Comparison of ENCODE assay signal across 1 cellular context in the genomic region with DNA sequence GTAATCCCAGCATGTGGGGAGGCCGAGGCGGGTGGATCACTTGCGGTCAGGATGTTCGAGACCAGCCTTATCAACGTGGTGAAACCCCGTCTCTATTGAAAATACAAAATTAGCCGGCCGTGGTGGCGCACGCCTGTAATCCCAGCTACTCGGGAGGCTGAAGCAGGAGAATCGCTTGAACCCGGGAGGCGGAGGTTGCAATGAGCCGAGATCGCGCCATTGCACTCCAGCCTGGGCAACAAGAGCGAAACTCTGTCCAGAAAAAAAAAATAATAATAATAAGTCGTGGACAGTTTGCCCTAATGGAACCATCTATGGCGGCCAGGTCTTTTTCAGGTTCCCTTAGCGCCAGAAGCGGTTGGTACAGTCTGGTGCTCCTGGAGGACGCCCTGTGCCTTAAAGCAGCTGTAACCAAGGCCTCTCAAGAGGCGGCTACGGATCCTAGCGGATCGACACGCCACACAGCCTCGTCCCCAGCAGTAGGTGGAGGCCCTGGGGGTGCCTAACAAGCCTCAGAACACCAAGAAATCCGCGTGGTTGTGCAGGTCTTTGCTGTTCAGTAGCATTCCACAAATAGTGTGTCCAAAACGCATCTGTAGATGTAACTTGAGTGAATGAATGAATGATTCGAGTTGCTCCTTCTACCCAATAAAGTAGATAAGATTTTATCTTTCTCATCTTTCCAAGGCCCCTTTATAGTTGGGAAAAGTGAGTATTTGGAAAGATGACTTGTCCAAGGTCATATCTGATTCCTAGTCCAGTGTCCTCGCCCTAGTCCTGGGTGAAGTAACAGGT.
TF ChIP-seq lines count a peak whose summit lies in the region.

No MANE protein-coding gene starts in this region.

TF ChIP-seq in HCT116, 20 proteins besides CTCF, POLR2A, EP300 and RAD21 (continued from another document):
- TF ChIP-seq, protein P1, sequence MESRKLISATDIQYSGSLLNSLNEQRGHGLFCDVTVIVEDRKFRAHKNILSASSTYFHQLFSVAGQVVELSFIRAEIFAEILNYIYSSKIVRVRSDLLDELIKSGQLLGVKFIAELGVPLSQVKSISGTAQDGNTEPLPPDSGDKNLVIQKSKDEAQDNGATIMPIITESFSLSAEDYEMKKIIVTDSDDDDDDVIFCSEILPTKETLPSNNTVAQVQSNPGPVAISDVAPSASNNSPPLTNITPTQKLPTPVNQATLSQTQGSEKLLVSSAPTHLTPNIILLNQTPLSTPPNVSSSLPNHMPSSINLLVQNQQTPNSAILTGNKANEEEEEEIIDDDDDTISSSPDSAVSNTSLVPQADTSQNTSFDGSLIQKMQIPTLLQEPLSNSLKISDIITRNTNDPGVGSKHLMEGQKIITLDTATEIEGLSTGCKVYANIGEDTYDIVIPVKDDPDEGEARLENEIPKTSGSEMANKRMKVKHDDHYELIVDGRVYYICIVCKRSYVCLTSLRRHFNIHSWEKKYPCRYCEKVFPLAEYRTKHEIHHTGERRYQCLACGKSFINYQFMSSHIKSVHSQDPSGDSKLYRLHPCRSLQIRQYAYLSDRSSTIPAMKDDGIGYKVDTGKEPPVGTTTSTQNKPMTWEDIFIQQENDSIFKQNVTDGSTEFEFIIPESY (IDR thresholded peaks at IDR 0.05; ENCODE audit: extremely low read depth, insufficient replicate concordance, low read length): no peak
- TF ChIP-seq, protein P2, sequence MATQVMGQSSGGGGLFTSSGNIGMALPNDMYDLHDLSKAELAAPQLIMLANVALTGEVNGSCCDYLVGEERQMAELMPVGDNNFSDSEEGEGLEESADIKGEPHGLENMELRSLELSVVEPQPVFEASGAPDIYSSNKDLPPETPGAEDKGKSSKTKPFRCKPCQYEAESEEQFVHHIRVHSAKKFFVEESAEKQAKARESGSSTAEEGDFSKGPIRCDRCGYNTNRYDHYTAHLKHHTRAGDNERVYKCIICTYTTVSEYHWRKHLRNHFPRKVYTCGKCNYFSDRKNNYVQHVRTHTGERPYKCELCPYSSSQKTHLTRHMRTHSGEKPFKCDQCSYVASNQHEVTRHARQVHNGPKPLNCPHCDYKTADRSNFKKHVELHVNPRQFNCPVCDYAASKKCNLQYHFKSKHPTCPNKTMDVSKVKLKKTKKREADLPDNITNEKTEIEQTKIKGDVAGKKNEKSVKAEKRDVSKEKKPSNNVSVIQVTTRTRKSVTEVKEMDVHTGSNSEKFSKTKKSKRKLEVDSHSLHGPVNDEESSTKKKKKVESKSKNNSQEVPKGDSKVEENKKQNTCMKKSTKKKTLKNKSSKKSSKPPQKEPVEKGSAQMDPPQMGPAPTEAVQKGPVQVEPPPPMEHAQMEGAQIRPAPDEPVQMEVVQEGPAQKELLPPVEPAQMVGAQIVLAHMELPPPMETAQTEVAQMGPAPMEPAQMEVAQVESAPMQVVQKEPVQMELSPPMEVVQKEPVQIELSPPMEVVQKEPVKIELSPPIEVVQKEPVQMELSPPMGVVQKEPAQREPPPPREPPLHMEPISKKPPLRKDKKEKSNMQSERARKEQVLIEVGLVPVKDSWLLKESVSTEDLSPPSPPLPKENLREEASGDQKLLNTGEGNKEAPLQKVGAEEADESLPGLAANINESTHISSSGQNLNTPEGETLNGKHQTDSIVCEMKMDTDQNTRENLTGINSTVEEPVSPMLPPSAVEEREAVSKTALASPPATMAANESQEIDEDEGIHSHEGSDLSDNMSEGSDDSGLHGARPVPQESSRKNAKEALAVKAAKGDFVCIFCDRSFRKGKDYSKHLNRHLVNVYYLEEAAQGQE (IDR thresholded peaks at IDR 0.05; ENCODE audit: low read depth): no peak
- TF ChIP-seq TCF7L2 (IDR thresholded peaks at IDR 0.05; ENCODE audit: borderline replicate concordance, extremely low read depth, insufficient read depth, insufficient read length) (no peak), SIN3A (IDR thresholded peaks at IDR 0.05; ENCODE audit: low read depth) (no peak), YY1 (IDR thresholded peaks at IDR 0.05; ENCODE audit: extremely low read depth, insufficient replicate concordance, low read depth, low read length) (no peak), ZFX (IDR thresholded peaks at IDR 0.05) (no peak), JUND (IDR thresholded peaks at IDR 0.05) (no peak), SRF (IDR thresholded peaks at IDR 0.05; ENCODE audit: low read depth) (no peak), CEBPB (IDR thresholded peaks at IDR 0.05; ENCODE audit: low read depth) (no peak), ELF1 (IDR thresholded peaks at IDR 0.05; ENCODE audit: borderline replicate concordance, low read depth) (no peak), FOSL1 (IDR thresholded peaks at IDR 0.05; ENCODE audit: low read depth) (no peak), EZH2phosphoT487 (IDR thresholded peaks at IDR 0.05; ENCODE audit: borderline replicate concordance) (no peak), POLR2AphosphoS5 (IDR thresholded peaks at IDR 0.05; ENCODE audit: low read depth, low read length) (no peak), EZH2 (IDR thresholded peaks at IDR 0.05) (no peak)
